ENCODE assay signal across 8 cellular contexts in genomic region chr22:36369922-36370781, GRCh38. TPM values are rescaled to one million over a fixed set of nuclear protein-coding genes. Genes with fewer than 3 reads are reported as not detected.
DNase-seq lines count a peak whose midpoint lies in the region; ATAC-seq and TF ChIP-seq lines count a peak whose summit lies in the region.

No MANE protein-coding gene starts in this region.

- peak overlapping the region; percentile 74 for H3K4me3 Mint-ChIP-seq in activated T-helper 17 cell treated with anti-CD3 and anti-CD28 coated beads, Interleukin-2, amount 50 U/mL, for 72 hours

- H3K27me3 Mint-ChIP-seq in activated T-helper 17 cell treated with anti-CD3 and anti-CD28 coated beads, Interleukin-2, amount 50 U/mL, for 72 hours = no peaks in the 10 kb centered on the region

- intact Hi-C loops in heart right ventricle (cut with DNase I) (loop anchor here in 8 of 10 donors (2.0 to 10.0 kb wide), 5 partner anchors 17 to 45 kb away; partner anchors contain the start of gene MYH9 (in 1 of the 8)), sciatic nerve (cut with DNase I) (loop anchor here (10.0 kb wide), 1 partner anchor 55 kb away; no protein-coding TSS in a partner anchor)

- H3K36me3 ChIP-seq in DND-41 (ENCODE audit: insufficient read depth, low read length) (peaks cover 40% of the 10 kb centered on the region), heart right ventricle (peaks cover 0 to 61% (median 0%) of the 10 kb centered on the region in 9 donors)

- peaks cover 56% of the 10 kb centered on the region for H3K4me1 ChIP-seq in DND-41 (ENCODE audit: insufficient read depth, low read length)
- peaks cover 93 to 100% (median 100%) of the 10 kb centered on the region in 9 donors for H3K4me1 ChIP-seq in heart right ventricle

- no peak overlapping the region for H3K9ac ChIP-seq in DND-41 (ENCODE audit: low read depth, low read length)

- no peak for TF ChIP-seq CTCF in DND-41 (IDR thresholded peaks at IDR 0.05; ENCODE audit: borderline replicate concordance, extremely low read depth, low read length, poor library complexity, severe bottlenecking)
- no peak for TF ChIP-seq CTCF in heart right ventricle (IDR thresholded peaks at IDR 0.05)

- peaks cover 88% of the 10 kb centered on the region for H4K20me1 ChIP-seq in DND-41 (ENCODE audit: insufficient read depth, low read length)

- H3K36me3 Mint-ChIP-seq in activated T-helper 17 cell treated with anti-CD3 and anti-CD28 coated beads, Interleukin-2, amount 50 U/mL, for 72 hours (ENCODE audit: low read depth) = peaks cover 96% of the 10 kb centered on the region

- ATAC-seq in DND-41 (ENCODE audit: insufficient read depth, low read depth) (no peak), heart right ventricle (peak; percentile 40 to 70 (median 58)), sciatic nerve (peak; percentile 67), GM18873 (IDR thresholded peaks at IDR 0.05; ENCODE audit: low FRiP score, unreplicated experiment) (no peak), GM19452 (IDR thresholded peaks at IDR 0.05; ENCODE audit: unreplicated experiment) (no peak), GM18858 (IDR thresholded peaks at IDR 0.05; ENCODE audit: unreplicated experiment) (no peak)
- ATAC-seq in activated T-helper 17 cell treated with anti-CD3 and anti-CD28 coated beads, Interleukin-2, amount 50 U/mL, for 72 hours (replicated peaks) = peak; percentile 49

- H3K4me3 ChIP-seq in DND-41 (ENCODE audit: low read depth in 1 of 2, low read length in 2 of 2) (no peak overlapping the region), heart right ventricle (peak overlapping the region in 8 of 10 donors; percentile 9 to 30 (median 24))

- H3K27ac Mint-ChIP-seq in activated T-helper 17 cell treated with anti-CD3 and anti-CD28 coated beads, Interleukin-2, amount 50 U/mL, for 72 hours = peak overlapping the region; percentile 87

- peaks cover 100% of the 10 kb centered on the region for H3K79me2 ChIP-seq in DND-41 (ENCODE audit: insufficient read depth, low read length)

- H3K27ac ChIP-seq in DND-41 (ENCODE audit: low read length) = peak overlapping the region; percentile 42
- H3K27ac ChIP-seq in heart right ventricle = peak overlapping the region; percentile 74 to 93 (median 84)

- no peaks in the 10 kb centered on the region for H3K27me3 ChIP-seq in DND-41 (ENCODE audit: insufficient read depth, low read length, poor library complexity)
- no peaks in the 10 kb centered on the region for H3K27me3 ChIP-seq in heart right ventricle

- H3K4me1 Mint-ChIP-seq in activated T-helper 17 cell treated with anti-CD3 and anti-CD28 coated beads, Interleukin-2, amount 50 U/mL, for 72 hours = peaks cover 69% of the 10 kb centered on the region

- WGBS in heart right ventricle, 2 donors = 16 to 18% methylated on average over 11 of the region's 11 CpGs

- H3K9me3 ChIP-seq in DND-41 (ENCODE audit: insufficient read depth, low read length, severe bottlenecking) = no peaks in the 10 kb centered on the region
- no peaks in the 10 kb centered on the region for H3K9me3 ChIP-seq in heart right ventricle

- no peaks in the 10 kb centered on the region for H3K9me3 Mint-ChIP-seq in activated T-helper 17 cell treated with anti-CD3 and anti-CD28 coated beads, Interleukin-2, amount 50 U/mL, for 72 hours

- H3K4me2 ChIP-seq in DND-41 (ENCODE audit: insufficient read depth, low read length) = no peak overlapping the region

- DNase-seq in DND-41 (no peak), NCI-H2029 treated with DMSO at 0.1 percent for 48 hours (lab: John Stamatoyannopoulos, UW) (peak; percentile 85), heart right ventricle (peak in 1 of 2 donors; percentile 55), sciatic nerve (ENCODE audit: low spot score) (no peak)

- no peak overlapping the region for H2AFZ ChIP-seq in DND-41 (ENCODE audit: low read depth, low read length)

RNA-seq across cellular contexts. Expression of gene MYH9, which starts 17.6 kb away (rescaled TPM):
- total RNA-seq in activated T-helper 17 cell treated with anti-CD3 and anti-CD28 coated beads, Interleukin-2, amount 50 U/mL, for 72 hours = 100 to 1,000 TPM; 782 to 800 TPM
- total RNA-seq in heart right ventricle (100 to 1,000 TPM; 132 to 345 (median 189) TPM), sciatic nerve (973 TPM)
- polyA plus RNA-seq in heart right ventricle = 100 to 1,000 TPM; 134 to 243 TPM

Comparison
In these comparisons a context has a peak if more than half of its experiments do, and no peak if none do; other contexts are left out.
1. ATAC-seq: peak in activated T-helper 17 cell treated with anti-CD3 and anti-CD28 coated beads, Interleukin-2, amount 50 U/mL, for 72 hours (single experiment), heart right ventricle (8 of 8) and sciatic nerve (single experiment); none in DND-41 (single experiment), GM18873 (single experiment), GM19452 (single experiment) and GM18858 (single experiment).
2. H3K4me3 ChIP-seq: peak in heart right ventricle (8 of 10); none in DND-41 (0 of 2).